Comparison of ENCODE assay signal across 1 cellular context in the genomic region with DNA sequence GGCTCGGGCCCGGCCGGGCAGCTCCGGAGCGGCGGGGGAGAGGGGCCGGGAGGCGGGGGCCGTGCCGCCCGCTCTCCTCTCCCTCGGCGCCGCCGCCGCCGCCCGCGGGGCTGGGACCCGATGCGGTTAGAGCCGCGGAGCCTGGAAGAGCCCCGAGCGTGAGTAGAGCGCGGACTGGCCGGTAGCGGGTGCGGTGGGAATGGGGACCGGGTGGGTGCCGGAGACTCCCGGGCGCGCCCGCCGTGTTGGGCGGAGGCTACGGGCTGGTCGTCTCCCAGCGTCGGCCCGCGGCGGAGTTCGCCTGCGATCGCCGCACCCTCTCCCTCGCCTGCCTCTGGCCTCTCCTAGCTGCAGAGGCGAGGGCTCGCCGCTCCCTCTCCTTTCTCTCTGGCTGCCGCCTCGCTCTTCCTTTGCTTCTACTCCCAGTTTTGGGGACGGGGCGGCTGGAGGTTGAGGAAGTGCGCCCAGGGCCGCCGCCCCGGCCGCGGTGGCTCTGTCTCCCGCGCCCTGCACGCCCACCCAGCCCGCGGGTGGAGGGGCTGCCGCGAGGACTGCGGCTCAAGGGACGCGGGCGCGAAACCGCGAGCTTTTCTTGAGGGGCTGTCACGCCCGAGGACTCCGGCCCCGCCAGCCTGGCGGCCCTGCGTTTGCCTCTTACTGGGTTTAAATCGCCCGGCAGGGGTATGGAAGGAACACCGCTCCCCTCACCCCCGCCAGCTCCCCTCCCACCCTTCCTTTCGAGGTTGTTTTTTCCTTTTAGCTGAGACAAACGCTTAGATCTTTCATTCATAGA.
A peak's percentile ranks its signal among the peaks of the same experiment; 100 is the strongest.
TF ChIP-seq lines count a peak whose summit lies in the region.

No MANE protein-coding gene starts in this region.

TF ChIP-seq in GM12878, 131 proteins besides CTCF, POLR2A, EP300 and RAD21 (continues in another document):
- TF ChIP-seq JUND (IDR thresholded peaks at IDR 0.05; ENCODE audit: low read depth, low read length), result no peak
- 0 out of 2 replicates have a peak, but pooled peaks have one; percentile 48 for TF ChIP-seq ZNF217 (IDR thresholded peaks at IDR 0.05)
- TF ChIP-seq, protein P1, sequence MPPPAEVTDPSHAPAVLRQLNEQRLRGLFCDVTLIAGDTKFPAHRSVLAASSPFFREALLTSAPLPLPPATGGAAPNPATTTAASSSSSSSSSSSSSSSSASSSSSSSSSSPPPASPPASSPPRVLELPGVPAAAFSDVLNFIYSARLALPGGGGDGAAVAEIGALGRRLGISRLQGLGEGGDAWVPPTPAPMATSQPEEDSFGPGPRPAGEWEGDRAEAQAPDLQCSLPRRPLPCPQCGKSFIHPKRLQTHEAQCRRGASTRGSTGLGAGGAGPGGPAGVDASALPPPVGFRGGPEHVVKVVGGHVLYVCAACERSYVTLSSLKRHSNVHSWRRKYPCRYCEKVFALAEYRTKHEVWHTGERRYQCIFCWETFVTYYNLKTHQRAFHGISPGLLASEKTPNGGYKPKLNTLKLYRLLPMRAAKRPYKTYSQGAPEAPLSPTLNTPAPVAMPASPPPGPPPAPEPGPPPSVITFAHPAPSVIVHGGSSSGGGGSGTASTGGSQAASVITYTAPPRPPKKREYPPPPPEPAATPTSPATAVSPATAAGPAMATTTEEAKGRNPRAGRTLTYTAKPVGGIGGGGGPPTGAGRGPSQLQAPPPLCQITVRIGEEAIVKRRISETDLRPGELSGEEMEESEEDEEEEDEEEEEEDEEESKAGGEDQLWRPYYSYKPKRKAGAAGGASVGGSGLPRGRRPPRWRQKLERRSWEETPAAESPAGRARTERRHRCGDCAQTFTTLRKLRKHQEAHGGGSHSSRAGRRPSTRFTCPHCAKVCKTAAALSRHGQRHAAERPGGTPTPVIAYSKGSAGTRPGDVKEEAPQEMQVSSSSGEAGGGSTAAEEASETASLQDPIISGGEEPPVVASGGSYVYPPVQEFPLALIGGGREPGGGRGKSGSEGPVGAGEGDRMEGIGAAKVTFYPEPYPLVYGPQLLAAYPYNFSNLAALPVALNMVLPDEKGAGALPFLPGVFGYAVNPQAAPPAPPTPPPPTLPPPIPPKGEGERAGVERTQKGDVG (CRISPR knock-in tag; IDR thresholded peaks at IDR 0.05), result no peak
- TF ChIP-seq STAT3 (IDR thresholded peaks at IDR 0.05; ENCODE audit: low read depth, low read length), result no peak
- TF ChIP-seq SPI1 (IDR thresholded peaks at IDR 0.05; ENCODE audit: borderline replicate concordance, insufficient read depth, low read depth, low read length), result 0 out of 2 replicates have a peak, but pooled peaks have one; percentile 12
- TF ChIP-seq ATF7 (IDR thresholded peaks at IDR 0.05; ENCODE audit: low read depth), result no peak
- no peak for TF ChIP-seq MYC (IDR thresholded peaks at IDR 0.05; ENCODE audit: insufficient read depth, insufficient read length, insufficient replicate concordance, low read length, severe bottlenecking)
- TF ChIP-seq SMARCA5 (IDR thresholded peaks at IDR 0.05), result peak; percentile 57; the same call in 1 of the 2 replicates
- TF ChIP-seq, protein P2, sequence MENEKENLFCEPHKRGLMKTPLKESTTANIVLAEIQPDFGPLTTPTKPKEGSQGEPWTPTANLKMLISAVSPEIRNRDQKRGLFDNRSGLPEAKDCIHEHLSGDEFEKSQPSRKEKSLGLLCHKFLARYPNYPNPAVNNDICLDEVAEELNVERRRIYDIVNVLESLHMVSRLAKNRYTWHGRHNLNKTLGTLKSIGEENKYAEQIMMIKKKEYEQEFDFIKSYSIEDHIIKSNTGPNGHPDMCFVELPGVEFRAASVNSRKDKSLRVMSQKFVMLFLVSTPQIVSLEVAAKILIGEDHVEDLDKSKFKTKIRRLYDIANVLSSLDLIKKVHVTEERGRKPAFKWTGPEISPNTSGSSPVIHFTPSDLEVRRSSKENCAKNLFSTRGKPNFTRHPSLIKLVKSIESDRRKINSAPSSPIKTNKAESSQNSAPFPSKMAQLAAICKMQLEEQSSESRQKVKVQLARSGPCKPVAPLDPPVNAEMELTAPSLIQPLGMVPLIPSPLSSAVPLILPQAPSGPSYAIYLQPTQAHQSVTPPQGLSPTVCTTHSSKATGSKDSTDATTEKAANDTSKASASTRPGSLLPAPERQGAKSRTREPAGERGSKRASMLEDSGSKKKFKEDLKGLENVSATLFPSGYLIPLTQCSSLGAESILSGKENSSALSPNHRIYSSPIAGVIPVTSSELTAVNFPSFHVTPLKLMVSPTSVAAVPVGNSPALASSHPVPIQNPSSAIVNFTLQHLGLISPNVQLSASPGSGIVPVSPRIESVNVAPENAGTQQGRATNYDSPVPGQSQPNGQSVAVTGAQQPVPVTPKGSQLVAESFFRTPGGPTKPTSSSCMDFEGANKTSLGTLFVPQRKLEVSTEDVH (IDR thresholded peaks at IDR 0.05; ENCODE audit: low read depth, partially characterized antibody), result no peak
- TF ChIP-seq KLF5 (IDR thresholded peaks at IDR 0.05; ENCODE audit: partially characterized antibody), result no peak
- TF ChIP-seq TCF7 (IDR thresholded peaks at IDR 0.05; ENCODE audit: borderline replicate concordance), result no peak
- TF ChIP-seq, protein P3, sequence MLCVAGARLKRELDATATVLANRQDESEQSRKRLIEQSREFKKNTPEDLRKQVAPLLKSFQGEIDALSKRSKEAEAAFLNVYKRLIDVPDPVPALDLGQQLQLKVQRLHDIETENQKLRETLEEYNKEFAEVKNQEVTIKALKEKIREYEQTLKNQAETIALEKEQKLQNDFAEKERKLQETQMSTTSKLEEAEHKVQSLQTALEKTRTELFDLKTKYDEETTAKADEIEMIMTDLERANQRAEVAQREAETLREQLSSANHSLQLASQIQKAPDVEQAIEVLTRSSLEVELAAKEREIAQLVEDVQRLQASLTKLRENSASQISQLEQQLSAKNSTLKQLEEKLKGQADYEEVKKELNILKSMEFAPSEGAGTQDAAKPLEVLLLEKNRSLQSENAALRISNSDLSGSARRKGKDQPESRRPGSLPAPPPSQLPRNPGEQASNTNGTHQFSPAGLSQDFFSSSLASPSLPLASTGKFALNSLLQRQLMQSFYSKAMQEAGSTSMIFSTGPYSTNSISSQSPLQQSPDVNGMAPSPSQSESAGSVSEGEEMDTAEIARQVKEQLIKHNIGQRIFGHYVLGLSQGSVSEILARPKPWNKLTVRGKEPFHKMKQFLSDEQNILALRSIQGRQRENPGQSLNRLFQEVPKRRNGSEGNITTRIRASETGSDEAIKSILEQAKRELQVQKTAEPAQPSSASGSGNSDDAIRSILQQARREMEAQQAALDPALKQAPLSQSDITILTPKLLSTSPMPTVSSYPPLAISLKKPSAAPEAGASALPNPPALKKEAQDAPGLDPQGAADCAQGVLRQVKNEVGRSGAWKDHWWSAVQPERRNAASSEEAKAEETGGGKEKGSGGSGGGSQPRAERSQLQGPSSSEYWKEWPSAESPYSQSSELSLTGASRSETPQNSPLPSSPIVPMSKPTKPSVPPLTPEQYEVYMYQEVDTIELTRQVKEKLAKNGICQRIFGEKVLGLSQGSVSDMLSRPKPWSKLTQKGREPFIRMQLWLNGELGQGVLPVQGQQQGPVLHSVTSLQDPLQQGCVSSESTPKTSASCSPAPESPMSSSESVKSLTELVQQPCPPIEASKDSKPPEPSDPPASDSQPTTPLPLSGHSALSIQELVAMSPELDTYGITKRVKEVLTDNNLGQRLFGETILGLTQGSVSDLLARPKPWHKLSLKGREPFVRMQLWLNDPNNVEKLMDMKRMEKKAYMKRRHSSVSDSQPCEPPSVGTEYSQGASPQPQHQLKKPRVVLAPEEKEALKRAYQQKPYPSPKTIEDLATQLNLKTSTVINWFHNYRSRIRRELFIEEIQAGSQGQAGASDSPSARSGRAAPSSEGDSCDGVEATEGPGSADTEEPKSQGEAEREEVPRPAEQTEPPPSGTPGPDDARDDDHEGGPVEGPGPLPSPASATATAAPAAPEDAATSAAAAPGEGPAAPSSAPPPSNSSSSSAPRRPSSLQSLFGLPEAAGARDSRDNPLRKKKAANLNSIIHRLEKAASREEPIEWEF (IDR thresholded peaks at IDR 0.05; ENCODE audit: insufficient replicate concordance, low read depth, low read length), result no peak
- no peak for TF ChIP-seq HDAC6 (IDR thresholded peaks at IDR 0.05; ENCODE audit: unreplicated experiment)
- no peak for TF ChIP-seq POLR2AphosphoS5 (IDR thresholded peaks at IDR 0.05; ENCODE audit: low read length)
- TF ChIP-seq BHLHE40 (IDR thresholded peaks at IDR 0.05; ENCODE audit: borderline replicate concordance in 1 of 2, low read depth in 2 of 2, low read length in 1 of 2), result no peak; a peak in 1 of 4 replicates
- TF ChIP-seq SIX5 (IDR thresholded peaks at IDR 0.05; ENCODE audit: low read depth, low read length, severe bottlenecking), result no peak
- peak; percentile 97 for TF ChIP-seq LARP7 (IDR thresholded peaks at IDR 0.05)
- TF ChIP-seq, protein P4, sequence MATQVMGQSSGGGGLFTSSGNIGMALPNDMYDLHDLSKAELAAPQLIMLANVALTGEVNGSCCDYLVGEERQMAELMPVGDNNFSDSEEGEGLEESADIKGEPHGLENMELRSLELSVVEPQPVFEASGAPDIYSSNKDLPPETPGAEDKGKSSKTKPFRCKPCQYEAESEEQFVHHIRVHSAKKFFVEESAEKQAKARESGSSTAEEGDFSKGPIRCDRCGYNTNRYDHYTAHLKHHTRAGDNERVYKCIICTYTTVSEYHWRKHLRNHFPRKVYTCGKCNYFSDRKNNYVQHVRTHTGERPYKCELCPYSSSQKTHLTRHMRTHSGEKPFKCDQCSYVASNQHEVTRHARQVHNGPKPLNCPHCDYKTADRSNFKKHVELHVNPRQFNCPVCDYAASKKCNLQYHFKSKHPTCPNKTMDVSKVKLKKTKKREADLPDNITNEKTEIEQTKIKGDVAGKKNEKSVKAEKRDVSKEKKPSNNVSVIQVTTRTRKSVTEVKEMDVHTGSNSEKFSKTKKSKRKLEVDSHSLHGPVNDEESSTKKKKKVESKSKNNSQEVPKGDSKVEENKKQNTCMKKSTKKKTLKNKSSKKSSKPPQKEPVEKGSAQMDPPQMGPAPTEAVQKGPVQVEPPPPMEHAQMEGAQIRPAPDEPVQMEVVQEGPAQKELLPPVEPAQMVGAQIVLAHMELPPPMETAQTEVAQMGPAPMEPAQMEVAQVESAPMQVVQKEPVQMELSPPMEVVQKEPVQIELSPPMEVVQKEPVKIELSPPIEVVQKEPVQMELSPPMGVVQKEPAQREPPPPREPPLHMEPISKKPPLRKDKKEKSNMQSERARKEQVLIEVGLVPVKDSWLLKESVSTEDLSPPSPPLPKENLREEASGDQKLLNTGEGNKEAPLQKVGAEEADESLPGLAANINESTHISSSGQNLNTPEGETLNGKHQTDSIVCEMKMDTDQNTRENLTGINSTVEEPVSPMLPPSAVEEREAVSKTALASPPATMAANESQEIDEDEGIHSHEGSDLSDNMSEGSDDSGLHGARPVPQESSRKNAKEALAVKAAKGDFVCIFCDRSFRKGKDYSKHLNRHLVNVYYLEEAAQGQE (IDR thresholded peaks at IDR 0.05; ENCODE audit: low read depth, low read length), result no peak
- TF ChIP-seq, protein P5, sequence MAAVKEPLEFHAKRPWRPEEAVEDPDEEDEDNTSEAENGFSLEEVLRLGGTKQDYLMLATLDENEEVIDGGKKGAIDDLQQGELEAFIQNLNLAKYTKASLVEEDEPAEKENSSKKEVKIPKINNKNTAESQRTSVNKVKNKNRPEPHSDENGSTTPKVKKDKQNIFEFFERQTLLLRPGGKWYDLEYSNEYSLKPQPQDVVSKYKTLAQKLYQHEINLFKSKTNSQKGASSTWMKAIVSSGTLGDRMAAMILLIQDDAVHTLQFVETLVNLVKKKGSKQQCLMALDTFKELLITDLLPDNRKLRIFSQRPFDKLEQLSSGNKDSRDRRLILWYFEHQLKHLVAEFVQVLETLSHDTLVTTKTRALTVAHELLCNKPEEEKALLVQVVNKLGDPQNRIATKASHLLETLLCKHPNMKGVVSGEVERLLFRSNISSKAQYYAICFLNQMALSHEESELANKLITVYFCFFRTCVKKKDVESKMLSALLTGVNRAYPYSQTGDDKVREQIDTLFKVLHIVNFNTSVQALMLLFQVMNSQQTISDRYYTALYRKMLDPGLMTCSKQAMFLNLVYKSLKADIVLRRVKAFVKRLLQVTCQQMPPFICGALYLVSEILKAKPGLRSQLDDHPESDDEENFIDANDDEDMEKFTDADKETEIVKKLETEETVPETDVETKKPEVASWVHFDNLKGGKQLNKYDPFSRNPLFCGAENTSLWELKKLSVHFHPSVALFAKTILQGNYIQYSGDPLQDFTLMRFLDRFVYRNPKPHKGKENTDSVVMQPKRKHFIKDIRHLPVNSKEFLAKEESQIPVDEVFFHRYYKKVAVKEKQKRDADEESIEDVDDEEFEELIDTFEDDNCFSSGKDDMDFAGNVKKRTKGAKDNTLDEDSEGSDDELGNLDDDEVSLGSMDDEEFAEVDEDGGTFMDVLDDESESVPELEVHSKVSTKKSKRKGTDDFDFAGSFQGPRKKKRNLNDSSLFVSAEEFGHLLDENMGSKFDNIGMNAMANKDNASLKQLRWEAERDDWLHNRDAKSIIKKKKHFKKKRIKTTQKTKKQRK (IDR thresholded peaks at IDR 0.05; ENCODE audit: low read depth, low read length), result no peak
- TF ChIP-seq RUNX3 (IDR thresholded peaks at IDR 0.05; ENCODE audit: low read length), result peak; percentile 28; the same call in 1 of the 2 replicates
- TF ChIP-seq TCF3 (IDR thresholded peaks at IDR 0.05; ENCODE audit: borderline replicate concordance, insufficient read depth, low read depth, low read length), result no peak
- no peak for TF ChIP-seq TBL1XR1 (IDR thresholded peaks at IDR 0.05; ENCODE audit: low read depth, low read length)
- TF ChIP-seq NRF1 (conservative IDR thresholded peaks at IDR 0.05; ENCODE audit: low read depth, low read length), result no peak
- TF ChIP-seq SP1 (IDR thresholded peaks at IDR 0.05; ENCODE audit: low read depth, low read length), result no peak
- no peak for TF ChIP-seq NFIC (IDR thresholded peaks at IDR 0.05; ENCODE audit: low read depth, low read length)
- TF ChIP-seq EED (IDR thresholded peaks at IDR 0.05; ENCODE audit: low read depth), result peak; percentile 10; the same call in 1 of the 2 replicates
- TF ChIP-seq, protein P6, sequence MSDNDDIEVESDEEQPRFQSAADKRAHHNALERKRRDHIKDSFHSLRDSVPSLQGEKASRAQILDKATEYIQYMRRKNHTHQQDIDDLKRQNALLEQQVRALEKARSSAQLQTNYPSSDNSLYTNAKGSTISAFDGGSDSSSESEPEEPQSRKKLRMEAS (IDR thresholded peaks at IDR 0.05; ENCODE audit: low read depth, low read length), result no peak
- TF ChIP-seq IKZF2 (IDR thresholded peaks at IDR 0.05), result no peak
- no peak for TF ChIP-seq CBFB (IDR thresholded peaks at IDR 0.05; ENCODE audit: low read depth)
- TF ChIP-seq, protein P7, sequence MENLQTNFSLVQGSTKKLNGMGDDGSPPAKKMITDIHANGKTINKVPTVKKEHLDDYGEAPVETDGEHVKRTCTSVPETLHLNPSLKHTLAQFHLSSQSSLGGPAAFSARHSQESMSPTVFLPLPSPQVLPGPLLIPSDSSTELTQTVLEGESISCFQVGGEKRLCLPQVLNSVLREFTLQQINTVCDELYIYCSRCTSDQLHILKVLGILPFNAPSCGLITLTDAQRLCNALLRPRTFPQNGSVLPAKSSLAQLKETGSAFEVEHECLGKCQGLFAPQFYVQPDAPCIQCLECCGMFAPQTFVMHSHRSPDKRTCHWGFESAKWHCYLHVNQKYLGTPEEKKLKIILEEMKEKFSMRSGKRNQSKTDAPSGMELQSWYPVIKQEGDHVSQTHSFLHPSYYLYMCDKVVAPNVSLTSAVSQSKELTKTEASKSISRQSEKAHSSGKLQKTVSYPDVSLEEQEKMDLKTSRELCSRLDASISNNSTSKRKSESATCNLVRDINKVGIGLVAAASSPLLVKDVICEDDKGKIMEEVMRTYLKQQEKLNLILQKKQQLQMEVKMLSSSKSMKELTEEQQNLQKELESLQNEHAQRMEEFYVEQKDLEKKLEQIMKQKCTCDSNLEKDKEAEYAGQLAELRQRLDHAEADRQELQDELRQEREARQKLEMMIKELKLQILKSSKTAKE (IDR thresholded peaks at IDR 0.05; ENCODE audit: low read depth, poor library complexity, severe bottlenecking), result no peak
- TF ChIP-seq RELA (IDR thresholded peaks at IDR 0.05; ENCODE audit: borderline replicate concordance, partially characterized antibody), result no peak
- no peak for TF ChIP-seq HCFC1 (IDR thresholded peaks at IDR 0.05; ENCODE audit: low read length)
- no peak for TF ChIP-seq IRF4 (IDR thresholded peaks at IDR 0.05; ENCODE audit: low read depth, low read length)
